Comparison of ENCODE assay signal across 11 cellular contexts in genomic region chr10:47462577-47463358, GRCh38. TPM values are rescaled to one million over a fixed set of nuclear protein-coding genes. Genes with fewer than 3 reads are reported as not detected.
"Had no signal": no experiment of that assay in that cellular context is flagged by ENCODE, and none has a peak within 500 bp of the region (broad histone marks: within the 10 kb centered on the region; RNA-seq: fewer than 3 reads in every experiment).

No MANE protein-coding gene starts in this region.

RNA-seq across cellular contexts. Expression of gene ANXA8, which starts 21.1 kb away (rescaled TPM):
- total RNA-seq: activated B cell treated with CpG ODN at 0.5 μM for 24 hours; activated CD4-positive, alpha-beta T cell treated with anti-CD3 and anti-CD28 coated beads, Interleukin-2, amount 10 ng/mL, durations not matched to agents 24 days and 14 days; activated naive CD4-positive, alpha-beta T cell treated with anti-CD3 and anti-CD28 coated beads, Interleukin-2, amount 50 U/mL, for 72 hours; activated T-cell treated with anti-CD3 and anti-CD28 coated beads, Interleukin-2, amount 50 U/mL, for 4 hours; ascending aorta; NCI-H460; OCI-LY7; T-helper 17 cell had no signal

RNA-seq across cellular contexts. Expression of gene FAM25G, which starts 28.7 kb away (rescaled TPM):
- total RNA-seq: activated CD4-positive, alpha-beta T cell treated with anti-CD3 and anti-CD28 coated beads, Interleukin-2, amount 10 ng/mL, durations not matched to agents 24 days and 14 days; activated CD8-positive, alpha-beta memory T cell treated with anti-CD3 and anti-CD28 coated beads, Interleukin-2, amount 10 ng/mL, durations not matched to agents 7 days and 5 days; activated naive CD4-positive, alpha-beta T cell treated with anti-CD3 and anti-CD28 coated beads, Interleukin-2, amount 50 U/mL, for 72 hours; activated T-cell treated with anti-CD3 and anti-CD28 coated beads, Interleukin-2, amount 50 U/mL, for 4 hours; ascending aorta; cardiac muscle cell; NCI-H460; OCI-LY7; SK-MEL-5; T-helper 17 cell had no signal
- polyA plus RNA-seq: cardiac muscle cell had no signal
